In the genomic region with DNA sequence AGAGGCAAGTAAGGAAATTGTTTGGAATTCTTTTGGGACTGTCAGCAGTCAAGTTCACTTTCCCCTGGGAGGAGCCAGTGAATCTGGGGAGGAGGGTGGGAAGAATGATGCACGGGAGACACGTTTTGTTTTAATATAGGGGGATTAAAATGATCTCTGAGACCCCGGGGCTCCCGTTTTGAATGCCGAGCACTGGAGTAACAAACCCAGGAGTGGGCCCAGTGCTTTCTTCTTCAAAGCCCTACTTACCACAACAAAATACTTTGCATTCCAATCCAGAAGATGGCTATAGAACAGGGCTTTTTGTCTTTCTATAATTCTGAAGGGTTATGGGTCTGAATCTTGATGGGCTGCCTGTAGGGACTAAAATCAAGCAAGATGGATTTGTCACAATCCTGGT, we compare ENCODE assay signal across 23 cellular contexts. TPM values are rescaled to one million over a fixed set of nuclear protein-coding genes. Genes with fewer than 3 reads are reported as not detected.
A peak's percentile ranks its signal among the peaks of the same experiment; 100 is the strongest.
DNase-seq lines count a peak whose midpoint lies in the region; ATAC-seq and TF ChIP-seq lines count a peak whose summit lies in the region.
"Had no signal": no experiment of that assay in that cellular context is flagged by ENCODE, and none has a peak within 500 bp of the region (broad histone marks: within the 10 kb centered on the region; RNA-seq: fewer than 3 reads in every experiment).

No MANE protein-coding gene starts in this region.

- no peaks in the 10 kb centered on the region for H3K27me3 Mint-ChIP-seq in H9 (ENCODE audit: low read depth)
- H3K27me3 Mint-ChIP-seq in activated naive CD4-positive, alpha-beta T cell treated with anti-CD3 and anti-CD28 coated beads for 36 hours (ENCODE audit: low read depth): peaks cover 11% of the 10 kb centered on the region
- H3K27me3 Mint-ChIP-seq in stimulated activated naive CD8-positive, alpha-beta T cell treated with anti-CD3 and anti-CD28 coated beads, Interleukin-15, amount 100 ng/mL, for 72 hours: no peaks in the 10 kb centered on the region
- H3K27me3 Mint-ChIP-seq: type B pancreatic cell had no signal

- H2BK120ac ChIP-seq in H9 (ENCODE audit: low read depth, low read length, poor library complexity, severe bottlenecking) (no peak overlapping the region), trophoblast cell (ENCODE audit: insufficient read depth, low read length, poor library complexity) (no peak overlapping the region)

- H3K23me2 ChIP-seq in H9 (ENCODE audit: insufficient read length, low read depth, low read length, poor library complexity, severe bottlenecking): no peaks in the 10 kb centered on the region

- H3K4me2 ChIP-seq in H9 (ENCODE audit: insufficient read depth, insufficient read length, low read length) (peak overlapping the region; percentile 34), trophoblast cell (ENCODE audit: low read length) (peak overlapping the region; percentile 37)
- H3K4me2 ChIP-seq: SK-N-SH had no signal

- H3K36me3 Mint-ChIP-seq in H9 (ENCODE audit: insufficient read depth in 1 of 3, low read depth in 3 of 3): no peaks in the 10 kb centered on the region
- H3K36me3 Mint-ChIP-seq in activated naive CD4-positive, alpha-beta T cell treated with anti-CD3 and anti-CD28 coated beads for 36 hours (ENCODE audit: low read depth): no peaks in the 10 kb centered on the region
- H3K36me3 Mint-ChIP-seq: activated naive CD8-positive, alpha-beta T cell treated with anti-CD3 and anti-CD28 coated beads, Interleukin-2, amount 10 ng/mL, durations not matched to agents 7 days and 5 days; CD14-positive monocyte; type B pancreatic cell had no signal

- H3K36me3 ChIP-seq in SK-N-MC (ENCODE audit: insufficient read depth, low read length) (0 out of 2 replicates have a peak, but pooled peaks cover 5% of the 10 kb centered on the region), trophoblast cell (ENCODE audit: control insufficient read depth in 1 of 2, insufficient read depth in 2 of 2, low read length in 2 of 2) (no peaks in the 10 kb centered on the region)
- H3K36me3 ChIP-seq: brain microvascular endothelial cell, neutrophil had no signal

- DNase-seq in H9 (no peak), SK-N-MC (ENCODE audit: low read depth, low spot score) (no peak), hepatic stellate cell (ENCODE audit: low spot score) (peak; percentile 5), trophoblast cell (no peak), C1 segment of cervical spinal cord (lab: John Stamatoyannopoulos, UW) (no peak)
- no peak for DNase-seq in activated naive CD4-positive, alpha-beta T cell treated with anti-CD3 and anti-CD28 coated beads for 36 hours
- DNase-seq in stimulated activated naive CD8-positive, alpha-beta T cell treated with anti-CD3 and anti-CD28 coated beads, Interleukin-15, amount 100 ng/mL, for 72 hours: no peak
- DNase-seq: activated CD4-positive, alpha-beta T cell treated with anti-CD3 and anti-CD28 coated beads, Interleukin-2, amount 50 U/mL, for 48 hours; activated CD8-positive, alpha-beta memory T cell treated with anti-CD3 and anti-CD28 coated beads, Interleukin-2, amount 50 U/mL, for 48 hours; activated naive CD8-positive, alpha-beta T cell treated with anti-CD3 and anti-CD28 coated beads, Interleukin-2, amount 10 ng/mL, durations not matched to agents 7 days and 5 days; brain microvascular endothelial cell; cortex of kidney; glutamatergic neuron; HCEC 1CT; NCI-H1436; NCI-H524; SK-N-SH; stimulated activated CD4-positive, alpha-beta T cell treated with anti-CD3 and anti-CD28 coated beads, Interleukin-4, amount 100 ng/mL, for 24 hours; stimulated activated naive CD8-positive, alpha-beta T cell treated with anti-CD3 and anti-CD28 coated beads, Interleukin-15, Interleukin-2, amounts not matched to agents 100 U/mL and 50 U/mL, for 24 hours had no signal

- H3K23ac ChIP-seq in H9 (ENCODE audit: insufficient read length, low read depth, low read length) (no peak overlapping the region), trophoblast cell (ENCODE audit: low read length) (no peak overlapping the region)

- H2BK15ac ChIP-seq in H9 (ENCODE audit: low read depth, low read length): no peak overlapping the region

- H3K27me3 ChIP-seq in H9 (ENCODE audit: insufficient read depth, low read length) (no peaks in the 10 kb centered on the region), trophoblast cell (ENCODE audit: insufficient read depth, low read length) (no peaks in the 10 kb centered on the region)
- H3K27me3 ChIP-seq: brain microvascular endothelial cell had no signal

- H2BK5ac ChIP-seq in H9 (ENCODE audit: insufficient read length, low read length) (no peak overlapping the region), trophoblast cell (ENCODE audit: low read depth, low read length, poor library complexity) (no peak overlapping the region)

- peaks cover 55 to 66% of the 10 kb centered on the region in 2 experiments for H3K4me1 Mint-ChIP-seq in H9
- no peaks in the 10 kb centered on the region for H3K4me1 Mint-ChIP-seq in activated naive CD4-positive, alpha-beta T cell treated with anti-CD3 and anti-CD28 coated beads for 36 hours (ENCODE audit: low read depth)
- no peaks in the 10 kb centered on the region for H3K4me1 Mint-ChIP-seq in stimulated activated naive CD8-positive, alpha-beta T cell treated with anti-CD3 and anti-CD28 coated beads, Interleukin-15, amount 100 ng/mL, for 72 hours
- H3K4me1 Mint-ChIP-seq: activated naive CD8-positive, alpha-beta T cell treated with anti-CD3 and anti-CD28 coated beads, Interleukin-2, amount 10 ng/mL, durations not matched to agents 7 days and 5 days; CD14-positive monocyte had no signal

- no peak for ATAC-seq in stimulated activated naive CD8-positive, alpha-beta T cell treated with anti-CD3 and anti-CD28 coated beads, Interleukin-15, amount 100 ng/mL, for 72 hours
- ATAC-seq: stimulated activated naive CD8-positive, alpha-beta T cell treated with anti-CD3 and anti-CD28 coated beads, Interleukin-15, Interleukin-2, amounts not matched to agents 100 U/mL and 50 U/mL, for 24 hours had no signal

- H3K4ac ChIP-seq in H9 (ENCODE audit: low read depth, low read length) (no peak overlapping the region), trophoblast cell (ENCODE audit: low read depth, low read length) (no peak overlapping the region)

- H2BK12ac ChIP-seq in H9 (ENCODE audit: insufficient read length, low read depth, low read length) (no peak overlapping the region), trophoblast cell (ENCODE audit: low read length) (no peak overlapping the region)

- H4K91ac ChIP-seq in H9 (ENCODE audit: insufficient read length, low read depth, low read length): no peak overlapping the region
- H4K91ac ChIP-seq in trophoblast cell (ENCODE audit: low read depth, low read length): no peak overlapping the region

- H3K9ac ChIP-seq in H9 (ENCODE audit: extremely low read depth, insufficient read length, low read length) (no peak overlapping the region), SK-N-MC (ENCODE audit: insufficient read length) (no peak overlapping the region), trophoblast cell (ENCODE audit: low read length) (no peak overlapping the region)
- H3K9ac ChIP-seq: SK-N-SH had no signal

- no CpG with 5 or more reads among the region's 5 CpGs for WGBS in H9 (ENCODE audit: extremely low coverage, insufficient read length, low lambda C conversion rate)
- no CpG with 5 or more reads among the region's 5 CpGs for WGBS in trophoblast cell (ENCODE audit: extremely low coverage, insufficient coverage, insufficient read length)

- no peak overlapping the region for H4K12ac ChIP-seq in trophoblast cell (ENCODE audit: low read depth, low read length)

- H3K4me3 ChIP-seq in SK-N-MC (no peak overlapping the region), trophoblast cell (ENCODE audit: low read depth, low read length) (no peak overlapping the region)

- no peak overlapping the region for H3K14ac ChIP-seq in H9 (ENCODE audit: insufficient read depth, low read length)
- H3K14ac ChIP-seq in trophoblast cell (ENCODE audit: low read length): no peak overlapping the region

- H2AFZ ChIP-seq in H9 (ENCODE audit: low read length) (no peak overlapping the region), trophoblast cell (ENCODE audit: insufficient read depth, low read length, poor library complexity) (no peak overlapping the region)

- no peak overlapping the region for H3K56ac ChIP-seq in H9 (ENCODE audit: insufficient read length, low read depth, low read length)

- no peak overlapping the region for H3T11ph ChIP-seq in H9 (ENCODE audit: low read length)

- H3K4me3 Mint-ChIP-seq in H9: peak overlapping the region in 1 of 2 experiments; percentile 46; a peak in 1 of 5 replicates
- no peak overlapping the region for H3K4me3 Mint-ChIP-seq in activated naive CD4-positive, alpha-beta T cell treated with anti-CD3 and anti-CD28 coated beads for 36 hours
- no peak overlapping the region for H3K4me3 Mint-ChIP-seq in stimulated activated naive CD8-positive, alpha-beta T cell treated with anti-CD3 and anti-CD28 coated beads, Interleukin-15, amount 100 ng/mL, for 72 hours
- H3K4me3 Mint-ChIP-seq: activated naive CD8-positive, alpha-beta T cell treated with anti-CD3 and anti-CD28 coated beads, Interleukin-2, amount 10 ng/mL, durations not matched to agents 7 days and 5 days; CD14-positive monocyte; type B pancreatic cell had no signal

- H2AK5ac ChIP-seq in H9 (ENCODE audit: insufficient read length, low read length): no peak overlapping the region
- H2AK5ac ChIP-seq in trophoblast cell (ENCODE audit: low read length): no peak overlapping the region

- H3K79me2 ChIP-seq in H9 (ENCODE audit: insufficient read depth, low read length): no peaks in the 10 kb centered on the region
- H3K79me2 ChIP-seq in trophoblast cell (ENCODE audit: control insufficient read depth, insufficient read depth, low read length, poor library complexity): no peaks in the 10 kb centered on the region

- no peak overlapping the region for H2BK20ac ChIP-seq in H9 (ENCODE audit: low read depth, low read length, poor library complexity, severe bottlenecking)

- H4K20me1 ChIP-seq in H9 (ENCODE audit: control insufficient read depth, insufficient read depth, insufficient read length): no peaks in the 10 kb centered on the region

- CTCF ChIA-PET in activated naive CD4-positive, alpha-beta T cell treated with anti-CD3 and anti-CD28 coated beads for 36 hours (lab: Charles Lee): no interaction called here

- H3K9me3 Mint-ChIP-seq in H9: no peaks in the 10 kb centered on the region
- H3K9me3 Mint-ChIP-seq in activated naive CD4-positive, alpha-beta T cell treated with anti-CD3 and anti-CD28 coated beads for 36 hours: no peaks in the 10 kb centered on the region
- no peaks in the 10 kb centered on the region for H3K9me3 Mint-ChIP-seq in stimulated activated naive CD8-positive, alpha-beta T cell treated with anti-CD3 and anti-CD28 coated beads, Interleukin-15, amount 100 ng/mL, for 72 hours
- H3K9me3 Mint-ChIP-seq: activated naive CD8-positive, alpha-beta T cell treated with anti-CD3 and anti-CD28 coated beads, Interleukin-2, amount 10 ng/mL, durations not matched to agents 7 days and 5 days; activated T-helper 2 cell treated with anti-CD3 and anti-CD28 coated beads, Interferon-gamma antibody, Interleukin-2, Interleukin-4, amounts not matched to agents 10 μg/mL and 5 μg/mL and 100 μg/mL, durations not matched to agents 14 hours and 24 hours and 36 hours; type B pancreatic cell had no signal

- H3K18ac ChIP-seq in H9 (ENCODE audit: insufficient read length, low read depth, low read length): no peak overlapping the region
- H3K18ac ChIP-seq in trophoblast cell (ENCODE audit: low read length): no peak overlapping the region

- no peak for TF ChIP-seq CTCF in H9 (conservative IDR thresholded peaks at IDR 0.05)

- H3K4me1 ChIP-seq in H9 (ENCODE audit: insufficient read depth, low read length) (peaks cover 20% of the 10 kb centered on the region), trophoblast cell (ENCODE audit: control insufficient read depth in 1 of 2, insufficient read depth in 2 of 2, low read length in 2 of 2) (no peaks in the 10 kb centered on the region)

- no peak overlapping the region for H4K5ac ChIP-seq in H9 (ENCODE audit: insufficient read length, low read depth, low read length)

- H3K27ac ChIP-seq in H9 (ENCODE audit: insufficient read length, low read depth, low read length) (no peak overlapping the region), SK-N-MC (peak overlapping the region; percentile 4), trophoblast cell (ENCODE audit: low read depth, low read length) (no peak overlapping the region)
- H3K27ac ChIP-seq: brain microvascular endothelial cell, neutrophil had no signal

- H3K79me1 ChIP-seq in H9 (ENCODE audit: insufficient read depth, low read depth, low read length, poor library complexity, severe bottlenecking): no peaks in the 10 kb centered on the region
- no peaks in the 10 kb centered on the region for H3K79me1 ChIP-seq in trophoblast cell (ENCODE audit: low read length)

- H3K27ac Mint-ChIP-seq in H9: peak overlapping the region in 2 of 3 experiments; percentile 22 to 69; a peak in 3 of 7 replicates
- no peak overlapping the region for H3K27ac Mint-ChIP-seq in activated naive CD4-positive, alpha-beta T cell treated with anti-CD3 and anti-CD28 coated beads for 36 hours
- no peak overlapping the region for H3K27ac Mint-ChIP-seq in stimulated activated naive CD8-positive, alpha-beta T cell treated with anti-CD3 and anti-CD28 coated beads, Interleukin-15, amount 100 ng/mL, for 72 hours
- H3K27ac Mint-ChIP-seq: activated naive CD8-positive, alpha-beta T cell treated with anti-CD3 and anti-CD28 coated beads, Interleukin-2, amount 10 ng/mL, durations not matched to agents 7 days and 5 days; activated T-helper 2 cell treated with anti-CD3 and anti-CD28 coated beads, Interferon-gamma antibody, Interleukin-2, Interleukin-4, amounts not matched to agents 10 μg/mL and 5 μg/mL and 100 μg/mL, durations not matched to agents 14 hours and 24 hours and 36 hours; CD14-positive monocyte; type B pancreatic cell had no signal

- H4K8ac ChIP-seq in H9 (replicated peaks; ENCODE audit: insufficient read length, low read depth, low read length) (no peak overlapping the region), trophoblast cell (ENCODE audit: low read depth, low read length) (no peak overlapping the region)

- intact Hi-C loops in activated naive CD4-positive, alpha-beta T cell treated with anti-CD3 and anti-CD28 coated beads for 36 hours (cut with micrococcal nuclease): no loop called here

- H3K9me3 ChIP-seq in H9 (ENCODE audit: control insufficient read depth, low read depth, low read length) (no peaks in the 10 kb centered on the region), SK-N-MC (ENCODE audit: low read depth, low read length) (no peaks in the 10 kb centered on the region), trophoblast cell (ENCODE audit: insufficient read depth, low read depth, low read length) (no peaks in the 10 kb centered on the region)
- H3K9me3 ChIP-seq: neutrophil, SK-N-SH had no signal

RNA-seq across cellular contexts. Expression of a gene that starts 44.8 kb away (rescaled TPM):
- total RNA-seq in H9 (2021): 3.8 and 4.3 TPM in 2 replicates
- polyA plus RNA-seq in trophoblast cell (2013): 0.11 TPM in 2 replicates
- total RNA-seq in activated naive CD4-positive, alpha-beta T cell treated with anti-CD3 and anti-CD28 coated beads for 36 hours: under 1 TPM; 0.25 to 0.26 TPM
- polyA plus RNA-seq: CD14-positive monocyte had no signal

Comparison
In these comparisons a context has a peak if more than half of its experiments do, and no peak if none do; other contexts are left out.
1. H3K27ac Mint-ChIP-seq: peak in H9 (2 of 3); none in activated naive CD4-positive, alpha-beta T cell treated with anti-CD3 and anti-CD28 coated beads for 36 hours (single experiment) and stimulated activated naive CD8-positive, alpha-beta T cell treated with anti-CD3 and anti-CD28 coated beads, Interleukin-15, amount 100 ng/mL, for 72 hours (0 of 2).